Comparison of ENCODE assay signal across 12 cellular contexts in genomic region chr11:89293966-89294679, GRCh38.
DNase-seq lines count a peak whose midpoint lies in the region; ATAC-seq and TF ChIP-seq lines count a peak whose summit lies in the region.
"Had no signal": no experiment of that assay in that cellular context is flagged by ENCODE, and none has a peak within 500 bp of the region (broad histone marks: within the 10 kb centered on the region; RNA-seq: fewer than 3 reads in every experiment).

No MANE protein-coding gene starts in this region.

- H3K9ac ChIP-seq in iPS-20b (ENCODE audit: low read depth, low read length) (no peak overlapping the region), skeletal muscle satellite cell (ENCODE audit: low read depth, low read length) (peak overlapping the region; percentile 56)

- no peak for ATAC-seq in GM18868 (IDR thresholded peaks at IDR 0.05; ENCODE audit: unreplicated experiment)
- no peak for ATAC-seq in HG03175 (IDR thresholded peaks at IDR 0.05; ENCODE audit: unreplicated experiment)
- ATAC-seq: left lobe of liver had no signal

- peak overlapping the region; percentile 9 for H3K27ac ChIP-seq in ectodermal cell (ENCODE audit: insufficient read depth, low read depth, low read length, poor library complexity, severe bottlenecking)
- H3K27ac ChIP-seq in iPS-20b (ENCODE audit: low read length): no peak overlapping the region

- H3K9me3 ChIP-seq in ectodermal cell (ENCODE audit: control insufficient read depth, low read length): no peaks in the 10 kb centered on the region
- H3K9me3 ChIP-seq in iPS-20b (ENCODE audit: insufficient read depth, low read depth, low read length): no peaks in the 10 kb centered on the region
- H3K9me3 ChIP-seq in skeletal muscle satellite cell (replicated peaks; ENCODE audit: low read length): no peaks in the 10 kb centered on the region

- H3K4me3 ChIP-seq in HFF-Myc (replicated peaks; ENCODE audit: low read depth, low read length): peak overlapping the region; percentile 20
- H3K4me3 ChIP-seq in ectodermal cell (ENCODE audit: insufficient read depth, low read depth, low read length): peak overlapping the region; percentile 14
- peak overlapping the region; percentile 58 for H3K4me3 ChIP-seq in iPS-20b (ENCODE audit: low read length)
- peak overlapping the region; percentile 55 for H3K4me3 ChIP-seq in skeletal muscle satellite cell (ENCODE audit: low read length)

- H3K4me2 ChIP-seq in skeletal muscle satellite cell (ENCODE audit: low read length): peak overlapping the region; percentile 73

- WGBS in ectodermal cell, 2 experiments: 13 to 16% methylated on average over 17 to 18 of the region's 18 CpGs

- no peak for DNase-seq in HFF-Myc (ENCODE audit: extremely low read depth, low read depth)
- DNase-seq in Kasumi-1 (lab: John Stamatoyannopoulos, UW): no peak
- DNase-seq in Ammon's horn (ENCODE audit: low spot score): no peak
- DNase-seq: Calu3; stimulated activated CD8-positive, alpha-beta memory T cell treated with anti-CD3 and anti-CD28 coated beads, Interleukin-4, amount 100 ng/mL, for 48 hours; T-helper 2 cell had no signal

- H3K4me1 ChIP-seq in ectodermal cell (ENCODE audit: control insufficient read depth, insufficient read depth, low read length) (no peaks in the 10 kb centered on the region), iPS-20b (ENCODE audit: insufficient read depth, low read length) (no peaks in the 10 kb centered on the region), skeletal muscle satellite cell (ENCODE audit: control insufficient read depth, insufficient read depth, low read length) (no peaks in the 10 kb centered on the region)

- H3K27me3 ChIP-seq in ectodermal cell (ENCODE audit: control insufficient read depth, insufficient read depth, low read length, poor library complexity, severe bottlenecking) (no peaks in the 10 kb centered on the region), iPS-20b (ENCODE audit: insufficient read depth, low read length) (no peaks in the 10 kb centered on the region), skeletal muscle satellite cell (ENCODE audit: control insufficient read depth, insufficient read depth, low read length) (no peaks in the 10 kb centered on the region)

- no peak for TF ChIP-seq CTCF in HFF-Myc (IDR thresholded peaks at IDR 0.05; ENCODE audit: low read depth, low read length, missing control alignments)

- H3K36me3 ChIP-seq in ectodermal cell (ENCODE audit: control insufficient read depth, insufficient read depth, low read length) (no peaks in the 10 kb centered on the region), iPS-20b (ENCODE audit: insufficient read depth, low read depth, low read length) (no peaks in the 10 kb centered on the region), skeletal muscle satellite cell (ENCODE audit: insufficient read depth, low read length) (no peaks in the 10 kb centered on the region)
